Comparison of ENCODE assay signal across 23 cellular contexts in the genomic region with DNA sequence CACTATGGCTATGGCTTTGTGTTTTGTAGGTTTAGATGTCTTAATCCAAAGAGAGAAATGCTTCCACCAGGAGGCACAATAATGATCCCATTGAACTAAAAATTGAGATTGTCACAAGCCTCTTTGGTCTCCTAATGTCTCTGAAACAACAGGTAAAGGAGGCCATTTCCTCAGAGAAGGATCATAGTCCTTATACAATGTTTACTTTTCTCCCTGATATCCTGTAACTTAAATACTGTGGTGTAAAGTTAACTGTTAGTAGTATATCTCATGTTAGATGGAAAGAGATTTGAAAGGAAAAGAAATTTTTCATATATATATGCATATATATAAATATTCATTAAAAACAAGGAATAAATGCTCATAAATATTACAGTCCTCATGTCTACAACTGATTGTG.
"Had no signal": no experiment of that assay in that cellular context is flagged by ENCODE, and none has a peak within 500 bp of the region (broad histone marks: within the 10 kb centered on the region; RNA-seq: fewer than 3 reads in every experiment).

No MANE protein-coding gene starts in this region.

- FAIRE-seq: endothelial cell of umbilical vein, frontal cortex, islet of Langerhans, keratinocyte had no signal

- DNase-seq: colonic mucosa; cortex of kidney; effector CD4-positive, alpha-beta T cell; effector memory CD4-positive, alpha-beta T cell; foreskin keratinocyte; heart left ventricle; hippocampal formation; left cardiac atrium; left ventricle myocardium inferior; lower lobe of right lung; mesenchymal stem cell; mucosa of descending colon; naive B cell; naive thymus-derived CD8-positive, alpha-beta T cell had no signal

- H3K9me3 Mint-ChIP-seq: dendritic cell treated with granulocyte-macrophage colony-stimulating factor and Interleukin-4, amounts not matched to agents 40 ng/mL and 50 ng/mL, for 4 days; mesothelial cell of epicardium had no signal

- H3K36me3 ChIP-seq: colonic mucosa, esophagus muscularis mucosa, gastroesophageal sphincter, heart left ventricle, left ventricle myocardium inferior, lower lobe of right lung had no signal

- H3K4me3 Mint-ChIP-seq: dendritic cell treated with granulocyte-macrophage colony-stimulating factor and Interleukin-4, amounts not matched to agents 40 ng/mL and 50 ng/mL, for 4 days; mesothelial cell of epicardium; naive B cell; naive thymus-derived CD8-positive, alpha-beta T cell had no signal

- H3K27me3 ChIP-seq: colonic mucosa, esophagus muscularis mucosa, foreskin keratinocyte, gastroesophageal sphincter, heart left ventricle had no signal

- H3K27me3 Mint-ChIP-seq: dendritic cell treated with granulocyte-macrophage colony-stimulating factor and Interleukin-4, amounts not matched to agents 40 ng/mL and 50 ng/mL, for 4 days; naive B cell; naive thymus-derived CD8-positive, alpha-beta T cell had no signal

- H3K36me3 Mint-ChIP-seq: mesothelial cell of epicardium, naive B cell had no signal

- H3K9me3 ChIP-seq: colonic mucosa, esophagus muscularis mucosa, gastroesophageal sphincter, lower lobe of right lung, mucosa of descending colon had no signal

- H3K27ac Mint-ChIP-seq: dendritic cell treated with granulocyte-macrophage colony-stimulating factor and Interleukin-4, amounts not matched to agents 40 ng/mL and 50 ng/mL, for 4 days; mesothelial cell of epicardium; naive B cell; naive thymus-derived CD8-positive, alpha-beta T cell had no signal

- ATAC-seq: foreskin keratinocyte; gastroesophageal sphincter; heart left ventricle; left cardiac atrium; left lobe of liver; lower lobe of right lung; mucosa of descending colon; naive thymus-derived CD8-positive, alpha-beta T cell had no signal

- H3K4me1 ChIP-seq: colonic mucosa, esophagus muscularis mucosa, foreskin keratinocyte, gastroesophageal sphincter, heart left ventricle, left ventricle myocardium inferior, lower lobe of right lung had no signal

- H3K4me1 Mint-ChIP-seq: naive B cell; naive thymus-derived CD8-positive, alpha-beta T cell had no signal

- H3K27ac ChIP-seq: colonic mucosa, esophagus muscularis mucosa, foreskin keratinocyte, gastroesophageal sphincter, heart left ventricle, left ventricle myocardium inferior, lower lobe of right lung had no signal

- H3K4me3 ChIP-seq: colonic mucosa, esophagus muscularis mucosa, gastroesophageal sphincter, heart left ventricle, left ventricle myocardium inferior, lower lobe of right lung, mucosa of descending colon had no signal
